26 cellular contexts compared by ENCODE assay signal in the genomic region with DNA sequence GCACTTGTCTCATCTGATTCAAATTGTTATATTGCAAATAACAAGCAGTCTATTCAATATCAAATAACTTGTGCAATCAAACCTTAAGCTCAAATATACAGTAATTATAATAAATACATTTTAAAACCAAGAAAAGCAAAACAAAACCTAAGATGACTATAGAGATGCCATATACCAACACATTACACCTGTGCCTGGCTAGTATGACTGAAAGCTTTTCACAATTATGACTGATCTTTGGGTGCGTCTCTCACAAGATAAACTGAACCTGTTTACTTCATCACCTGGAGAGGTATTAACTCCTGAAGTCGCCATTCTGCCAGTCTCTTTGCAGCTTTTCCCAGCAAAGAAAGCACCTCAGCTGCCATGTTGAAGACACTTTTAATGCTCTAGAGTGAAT.
"Had no signal": no experiment of that assay in that cellular context is flagged by ENCODE, and none has a peak within 500 bp of the region (broad histone marks: within the 10 kb centered on the region; RNA-seq: fewer than 3 reads in every experiment).

No MANE protein-coding gene starts in this region.

- H3K9me3 Mint-ChIP-seq: mesothelial cell of epicardium; naive B cell; natural killer cell; nephron progenitor cell; neural progenitor cell; stimulated activated naive B cell treated with anti-CD40 and anti-IgM and Interleukin-4, amounts not matched to agents 10 μg/mL and 1 μg/mL and 100 μg/mL, for 72 hours had no signal

- DNase-seq: islet precursor cell; left ventricle myocardium inferior; mesendoderm; naive B cell; natural killer cell; nephron progenitor cell; ovary; stimulated activated CD4-positive, alpha-beta T cell treated with anti-CD3 and anti-CD28 coated beads, Interleukin-12 subunit alpha, Interleukin-12 subunit beta, amount 100 ng/mL, for 4 hours; stimulated activated CD4-positive, alpha-beta T cell treated with anti-CD3 and anti-CD28 coated beads, Interleukin-15, amount 100 ng/mL, for 24 hours; stimulated activated CD4-positive, alpha-beta T cell treated with anti-CD3 and anti-CD28 coated beads, Interleukin-2, amount 100 ng/mL, for 24 hours; stimulated activated CD4-positive, alpha-beta T cell treated with anti-CD3 and anti-CD28 coated beads, Interleukin-4, amount 100 ng/mL, for 1 hour; stimulated activated naive B cell treated with anti-CD40 and anti-IgM and Interleukin-4, amounts not matched to agents 10 μg/mL and 1 μg/mL and 100 μg/mL, for 72 hours; stimulated activated naive CD8-positive, alpha-beta T cell treated with anti-CD3 and anti-CD28 coated beads, Interleukin-15, Interleukin-2, amounts not matched to agents 100 U/mL and 50 U/mL, for 24 hours; stomach; testis; thyroid gland; transverse colon; upper lobe of left lung had no signal

- H3K4me2 ChIP-seq: neural progenitor cell had no signal

- H3K36me3 ChIP-seq: left ventricle myocardium inferior, ovary, right atrium auricular region, stomach, thyroid gland, transverse colon, upper lobe of left lung, vagina had no signal

- H3K27ac Mint-ChIP-seq: mesothelial cell of epicardium; naive B cell; natural killer cell; nephron progenitor cell; neural progenitor cell; progenitor cell of endocrine pancreas; stimulated activated naive B cell treated with anti-CD40 and anti-IgM and Interleukin-4, amounts not matched to agents 10 μg/mL and 1 μg/mL and 100 μg/mL, for 72 hours had no signal

- H3K4me1 ChIP-seq: left ventricle myocardium inferior, neural progenitor cell, right atrium auricular region, testis, thyroid gland, transverse colon, vagina had no signal

- H3K9ac ChIP-seq: neural progenitor cell had no signal

- H3K4me3 ChIP-seq: left ventricle myocardium inferior, lung, neural progenitor cell, ovary, right atrium auricular region, skin epidermis, stomach, testis, thyroid gland, transverse colon, upper lobe of left lung, vagina had no signal

- H3K4me3 Mint-ChIP-seq: mesothelial cell of epicardium; naive B cell; natural killer cell; nephron progenitor cell; neural progenitor cell; stimulated activated naive B cell treated with anti-CD40 and anti-IgM and Interleukin-4, amounts not matched to agents 10 μg/mL and 1 μg/mL and 100 μg/mL, for 72 hours had no signal

- H2AFZ ChIP-seq: neural progenitor cell had no signal

- H3K27me3 Mint-ChIP-seq: naive B cell; progenitor cell of endocrine pancreas; stimulated activated naive B cell treated with anti-CD40 and anti-IgM and Interleukin-4, amounts not matched to agents 10 μg/mL and 1 μg/mL and 100 μg/mL, for 72 hours had no signal

- H3K27ac ChIP-seq: left ventricle myocardium inferior, neural progenitor cell, ovary, right atrium auricular region, skin epidermis, stomach, testis, thyroid gland, transverse colon, upper lobe of left lung, vagina had no signal

- H3K27me3 ChIP-seq: neural progenitor cell, ovary, right atrium auricular region, stomach, testis, thyroid gland, transverse colon, upper lobe of left lung, vagina had no signal

- H3K9me3 ChIP-seq: left ventricle myocardium inferior, ovary, right atrium auricular region, stomach, testis, thyroid gland, transverse colon, upper lobe of left lung, vagina had no signal

- H3K36me3 Mint-ChIP-seq: mesothelial cell of epicardium, naive B cell, natural killer cell had no signal

- H3K4me1 Mint-ChIP-seq: neural progenitor cell had no signal

- ATAC-seq: natural killer cell; sciatic nerve; stimulated activated naive B cell treated with anti-CD40 and anti-IgM and Interleukin-4, amounts not matched to agents 10 μg/mL and 1 μg/mL and 100 μg/mL, for 72 hours; stimulated activated naive CD8-positive, alpha-beta T cell treated with anti-CD3 and anti-CD28 coated beads, Interleukin-15, Interleukin-2, amounts not matched to agents 100 U/mL and 50 U/mL, for 24 hours had no signal
